ENCODE assay signal across 1 cellular context in the genomic region with DNA sequence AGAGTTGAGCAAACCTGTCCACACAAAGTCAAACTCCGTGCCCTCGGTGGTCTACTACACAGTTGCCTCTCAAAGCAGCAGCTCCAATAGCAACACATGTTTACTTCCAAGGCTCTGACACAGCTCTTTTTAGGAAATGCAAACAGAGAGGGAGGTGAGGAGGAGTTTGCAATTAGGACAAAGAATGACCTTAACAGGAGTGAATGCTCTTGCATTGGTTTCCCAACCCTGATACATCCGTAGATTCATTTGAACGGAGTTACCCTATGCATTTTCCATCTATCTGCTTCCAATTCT.
TF ChIP-seq lines count a peak whose summit lies in the region.

No MANE protein-coding gene starts in this region.

TF ChIP-seq in K562, 482 proteins besides CTCF, POLR2A, EP300 and RAD21 (continued from another document):
- TF ChIP-seq C11orf30 (IDR thresholded peaks at IDR 0.05; ENCODE audit: low read depth) (peak; percentile 77), MAFF (IDR thresholded peaks at IDR 0.05; ENCODE audit: low read length) (peak; percentile 50; the same call in 1 of the 2 replicates), ARID1B (IDR thresholded peaks at IDR 0.05) (0 out of 2 replicates have a peak, but pooled peaks have one; percentile 28), GTF2E2 (tag; IDR thresholded peaks at IDR 0.05) (peak; percentile 69; the same call in 1 of the 2 replicates), NFATC3 (IDR thresholded peaks at IDR 0.05) (no peak), EWSR1 (IDR thresholded peaks at IDR 0.05; ENCODE audit: borderline replicate concordance, low read depth, partially characterized antibody) (no peak), PCBP2 (IDR thresholded peaks at IDR 0.05; ENCODE audit: low read depth, low read length, poor library complexity, severe bottlenecking) (no peak), SAFB2 (IDR thresholded peaks at IDR 0.05; ENCODE audit: borderline replicate concordance, low read depth, low read length, severe bottlenecking) (no peak), JUN (IDR thresholded peaks at IDR 0.05; ENCODE audit: borderline replicate concordance, low read depth, low read length) (no peak), JUN (CRISPR knock-in tag; IDR thresholded peaks at IDR 0.05; ENCODE audit: borderline replicate concordance) (no peak), COPS2 (conservative IDR thresholded peaks at IDR 0.05) (no peak), SIN3A (IDR thresholded peaks at IDR 0.05; ENCODE audit: borderline replicate concordance in 2 of 2, control insufficient read depth in 1 of 2, low read depth in 2 of 2, low read length in 2 of 2) (0 out of 4 replicates have a peak, but pooled peaks of 1 of the 2 experiments have one; percentile 8), TCF7L2 (IDR thresholded peaks at IDR 0.05; ENCODE audit: low read depth, low read length) (no peak), ZNF354B (CRISPR knock-in tag; IDR thresholded peaks at IDR 0.05) (no peak), ERF (CRISPR knock-in tag; IDR thresholded peaks at IDR 0.05) (no peak), RBFOX2 (IDR thresholded peaks at IDR 0.05; ENCODE audit: low read depth, low read length) (no peak), KAT2B (IDR thresholded peaks at IDR 0.05; ENCODE audit: low read depth, low read length) (no peak), TAL1 (IDR thresholded peaks at IDR 0.05) (no peak), NFE2 (IDR thresholded peaks at IDR 0.05; ENCODE audit: low read depth) (peak; percentile 59), SOX6 (IDR thresholded peaks at IDR 0.05) (0 out of 2 replicates have a peak, but pooled peaks have one; percentile 6), SMAD4 (CRISPR knock-in tag; conservative IDR thresholded peaks at IDR 0.05) (no peak), SRF (CRISPR knock-in tag; IDR thresholded peaks at IDR 0.05) (peak in 1 of 2 experiments; percentile 73; a peak in 2 of 4 replicates), SUPT5H (IDR thresholded peaks at IDR 0.05) (0 out of 2 replicates have a peak, but pooled peaks have one; percentile 2), RNF2 (IDR thresholded peaks at IDR 0.05) (no peak), HNRNPLL (IDR thresholded peaks at IDR 0.05; ENCODE audit: low read depth, low read length, poor library complexity, severe bottlenecking) (no peak), KDM1A (IDR thresholded peaks at IDR 0.05) (0 out of 4 replicates have a peak, but pooled peaks of 1 of the 2 experiments have one; percentile 6), DPF2 (IDR thresholded peaks at IDR 0.05) (0 out of 2 replicates have a peak, but pooled peaks have one; percentile 11)
- TF ChIP-seq, protein P1, sequence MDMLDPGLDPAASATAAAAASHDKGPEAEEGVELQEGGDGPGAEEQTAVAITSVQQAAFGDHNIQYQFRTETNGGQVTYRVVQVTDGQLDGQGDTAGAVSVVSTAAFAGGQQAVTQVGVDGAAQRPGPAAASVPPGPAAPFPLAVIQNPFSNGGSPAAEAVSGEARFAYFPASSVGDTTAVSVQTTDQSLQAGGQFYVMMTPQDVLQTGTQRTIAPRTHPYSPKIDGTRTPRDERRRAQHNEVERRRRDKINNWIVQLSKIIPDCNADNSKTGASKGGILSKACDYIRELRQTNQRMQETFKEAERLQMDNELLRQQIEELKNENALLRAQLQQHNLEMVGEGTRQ (CRISPR knock-in tag; IDR thresholded peaks at IDR 0.05), result no peak
- TF ChIP-seq, protein P2, sequence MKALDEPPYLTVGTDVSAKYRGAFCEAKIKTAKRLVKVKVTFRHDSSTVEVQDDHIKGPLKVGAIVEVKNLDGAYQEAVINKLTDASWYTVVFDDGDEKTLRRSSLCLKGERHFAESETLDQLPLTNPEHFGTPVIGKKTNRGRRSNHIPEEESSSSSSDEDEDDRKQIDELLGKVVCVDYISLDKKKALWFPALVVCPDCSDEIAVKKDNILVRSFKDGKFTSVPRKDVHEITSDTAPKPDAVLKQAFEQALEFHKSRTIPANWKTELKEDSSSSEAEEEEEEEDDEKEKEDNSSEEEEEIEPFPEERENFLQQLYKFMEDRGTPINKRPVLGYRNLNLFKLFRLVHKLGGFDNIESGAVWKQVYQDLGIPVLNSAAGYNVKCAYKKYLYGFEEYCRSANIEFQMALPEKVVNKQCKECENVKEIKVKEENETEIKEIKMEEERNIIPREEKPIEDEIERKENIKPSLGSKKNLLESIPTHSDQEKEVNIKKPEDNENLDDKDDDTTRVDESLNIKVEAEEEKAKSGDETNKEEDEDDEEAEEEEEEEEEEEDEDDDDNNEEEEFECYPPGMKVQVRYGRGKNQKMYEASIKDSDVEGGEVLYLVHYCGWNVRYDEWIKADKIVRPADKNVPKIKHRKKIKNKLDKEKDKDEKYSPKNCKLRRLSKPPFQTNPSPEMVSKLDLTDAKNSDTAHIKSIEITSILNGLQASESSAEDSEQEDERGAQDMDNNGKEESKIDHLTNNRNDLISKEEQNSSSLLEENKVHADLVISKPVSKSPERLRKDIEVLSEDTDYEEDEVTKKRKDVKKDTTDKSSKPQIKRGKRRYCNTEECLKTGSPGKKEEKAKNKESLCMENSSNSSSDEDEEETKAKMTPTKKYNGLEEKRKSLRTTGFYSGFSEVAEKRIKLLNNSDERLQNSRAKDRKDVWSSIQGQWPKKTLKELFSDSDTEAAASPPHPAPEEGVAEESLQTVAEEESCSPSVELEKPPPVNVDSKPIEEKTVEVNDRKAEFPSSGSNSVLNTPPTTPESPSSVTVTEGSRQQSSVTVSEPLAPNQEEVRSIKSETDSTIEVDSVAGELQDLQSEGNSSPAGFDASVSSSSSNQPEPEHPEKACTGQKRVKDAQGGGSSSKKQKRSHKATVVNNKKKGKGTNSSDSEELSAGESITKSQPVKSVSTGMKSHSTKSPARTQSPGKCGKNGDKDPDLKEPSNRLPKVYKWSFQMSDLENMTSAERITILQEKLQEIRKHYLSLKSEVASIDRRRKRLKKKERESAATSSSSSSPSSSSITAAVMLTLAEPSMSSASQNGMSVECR (CRISPR knock-in tag; IDR thresholded peaks at IDR 0.05), result no peak
- TF ChIP-seq, protein P3, sequence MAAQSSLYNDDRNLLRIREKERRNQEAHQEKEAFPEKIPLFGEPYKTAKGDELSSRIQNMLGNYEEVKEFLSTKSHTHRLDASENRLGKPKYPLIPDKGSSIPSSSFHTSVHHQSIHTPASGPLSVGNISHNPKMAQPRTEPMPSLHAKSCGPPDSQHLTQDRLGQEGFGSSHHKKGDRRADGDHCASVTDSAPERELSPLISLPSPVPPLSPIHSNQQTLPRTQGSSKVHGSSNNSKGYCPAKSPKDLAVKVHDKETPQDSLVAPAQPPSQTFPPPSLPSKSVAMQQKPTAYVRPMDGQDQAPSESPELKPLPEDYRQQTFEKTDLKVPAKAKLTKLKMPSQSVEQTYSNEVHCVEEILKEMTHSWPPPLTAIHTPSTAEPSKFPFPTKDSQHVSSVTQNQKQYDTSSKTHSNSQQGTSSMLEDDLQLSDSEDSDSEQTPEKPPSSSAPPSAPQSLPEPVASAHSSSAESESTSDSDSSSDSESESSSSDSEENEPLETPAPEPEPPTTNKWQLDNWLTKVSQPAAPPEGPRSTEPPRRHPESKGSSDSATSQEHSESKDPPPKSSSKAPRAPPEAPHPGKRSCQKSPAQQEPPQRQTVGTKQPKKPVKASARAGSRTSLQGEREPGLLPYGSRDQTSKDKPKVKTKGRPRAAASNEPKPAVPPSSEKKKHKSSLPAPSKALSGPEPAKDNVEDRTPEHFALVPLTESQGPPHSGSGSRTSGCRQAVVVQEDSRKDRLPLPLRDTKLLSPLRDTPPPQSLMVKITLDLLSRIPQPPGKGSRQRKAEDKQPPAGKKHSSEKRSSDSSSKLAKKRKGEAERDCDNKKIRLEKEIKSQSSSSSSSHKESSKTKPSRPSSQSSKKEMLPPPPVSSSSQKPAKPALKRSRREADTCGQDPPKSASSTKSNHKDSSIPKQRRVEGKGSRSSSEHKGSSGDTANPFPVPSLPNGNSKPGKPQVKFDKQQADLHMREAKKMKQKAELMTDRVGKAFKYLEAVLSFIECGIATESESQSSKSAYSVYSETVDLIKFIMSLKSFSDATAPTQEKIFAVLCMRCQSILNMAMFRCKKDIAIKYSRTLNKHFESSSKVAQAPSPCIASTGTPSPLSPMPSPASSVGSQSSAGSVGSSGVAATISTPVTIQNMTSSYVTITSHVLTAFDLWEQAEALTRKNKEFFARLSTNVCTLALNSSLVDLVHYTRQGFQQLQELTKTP (IDR thresholded peaks at IDR 0.05; ENCODE audit: low read depth in 1 of 2, partially characterized antibody in 2 of 2), result no peak
- TF ChIP-seq, protein P4, sequence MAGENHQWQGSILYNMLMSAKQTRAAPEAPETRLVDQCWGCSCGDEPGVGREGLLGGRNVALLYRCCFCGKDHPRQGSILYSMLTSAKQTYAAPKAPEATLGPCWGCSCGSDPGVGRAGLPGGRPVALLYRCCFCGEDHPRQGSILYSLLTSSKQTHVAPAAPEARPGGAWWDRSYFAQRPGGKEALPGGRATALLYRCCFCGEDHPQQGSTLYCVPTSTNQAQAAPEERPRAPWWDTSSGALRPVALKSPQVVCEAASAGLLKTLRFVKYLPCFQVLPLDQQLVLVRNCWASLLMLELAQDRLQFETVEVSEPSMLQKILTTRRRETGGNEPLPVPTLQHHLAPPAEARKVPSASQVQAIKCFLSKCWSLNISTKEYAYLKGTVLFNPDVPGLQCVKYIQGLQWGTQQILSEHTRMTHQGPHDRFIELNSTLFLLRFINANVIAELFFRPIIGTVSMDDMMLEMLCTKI (IDR thresholded peaks at IDR 0.05; ENCODE audit: partially characterized antibody), result no peak
- TF ChIP-seq, protein P5, sequence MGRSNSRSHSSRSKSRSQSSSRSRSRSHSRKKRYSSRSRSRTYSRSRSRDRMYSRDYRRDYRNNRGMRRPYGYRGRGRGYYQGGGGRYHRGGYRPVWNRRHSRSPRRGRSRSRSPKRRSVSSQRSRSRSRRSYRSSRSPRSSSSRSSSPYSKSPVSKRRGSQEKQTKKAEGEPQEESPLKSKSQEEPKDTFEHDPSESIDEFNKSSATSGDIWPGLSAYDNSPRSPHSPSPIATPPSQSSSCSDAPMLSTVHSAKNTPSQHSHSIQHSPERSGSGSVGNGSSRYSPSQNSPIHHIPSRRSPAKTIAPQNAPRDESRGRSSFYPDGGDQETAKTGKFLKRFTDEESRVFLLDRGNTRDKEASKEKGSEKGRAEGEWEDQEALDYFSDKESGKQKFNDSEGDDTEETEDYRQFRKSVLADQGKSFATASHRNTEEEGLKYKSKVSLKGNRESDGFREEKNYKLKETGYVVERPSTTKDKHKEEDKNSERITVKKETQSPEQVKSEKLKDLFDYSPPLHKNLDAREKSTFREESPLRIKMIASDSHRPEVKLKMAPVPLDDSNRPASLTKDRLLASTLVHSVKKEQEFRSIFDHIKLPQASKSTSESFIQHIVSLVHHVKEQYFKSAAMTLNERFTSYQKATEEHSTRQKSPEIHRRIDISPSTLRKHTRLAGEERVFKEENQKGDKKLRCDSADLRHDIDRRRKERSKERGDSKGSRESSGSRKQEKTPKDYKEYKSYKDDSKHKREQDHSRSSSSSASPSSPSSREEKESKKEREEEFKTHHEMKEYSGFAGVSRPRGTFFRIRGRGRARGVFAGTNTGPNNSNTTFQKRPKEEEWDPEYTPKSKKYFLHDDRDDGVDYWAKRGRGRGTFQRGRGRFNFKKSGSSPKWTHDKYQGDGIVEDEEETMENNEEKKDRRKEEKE (IDR thresholded peaks at IDR 0.05; ENCODE audit: borderline replicate concordance in 1 of 2, control insufficient read depth in 1 of 2, low read depth in 2 of 2, low read length in 1 of 2), result no peak
- TF ChIP-seq, protein P6, sequence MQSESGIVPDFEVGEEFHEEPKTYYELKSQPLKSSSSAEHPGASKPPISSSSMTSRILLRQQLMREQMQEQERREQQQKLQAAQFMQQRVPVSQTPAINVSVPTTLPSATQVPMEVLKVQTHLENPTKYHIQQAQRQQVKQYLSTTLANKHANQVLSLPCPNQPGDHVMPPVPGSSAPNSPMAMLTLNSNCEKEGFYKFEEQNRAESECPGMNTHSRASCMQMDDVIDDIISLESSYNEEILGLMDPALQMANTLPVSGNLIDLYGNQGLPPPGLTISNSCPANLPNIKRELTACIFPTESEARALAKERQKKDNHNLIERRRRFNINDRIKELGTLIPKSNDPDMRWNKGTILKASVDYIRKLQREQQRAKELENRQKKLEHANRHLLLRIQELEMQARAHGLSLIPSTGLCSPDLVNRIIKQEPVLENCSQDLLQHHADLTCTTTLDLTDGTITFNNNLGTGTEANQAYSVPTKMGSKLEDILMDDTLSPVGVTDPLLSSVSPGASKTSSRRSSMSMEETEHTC (IDR thresholded peaks at IDR 0.05), result no peak
- TF ChIP-seq, protein P7, sequence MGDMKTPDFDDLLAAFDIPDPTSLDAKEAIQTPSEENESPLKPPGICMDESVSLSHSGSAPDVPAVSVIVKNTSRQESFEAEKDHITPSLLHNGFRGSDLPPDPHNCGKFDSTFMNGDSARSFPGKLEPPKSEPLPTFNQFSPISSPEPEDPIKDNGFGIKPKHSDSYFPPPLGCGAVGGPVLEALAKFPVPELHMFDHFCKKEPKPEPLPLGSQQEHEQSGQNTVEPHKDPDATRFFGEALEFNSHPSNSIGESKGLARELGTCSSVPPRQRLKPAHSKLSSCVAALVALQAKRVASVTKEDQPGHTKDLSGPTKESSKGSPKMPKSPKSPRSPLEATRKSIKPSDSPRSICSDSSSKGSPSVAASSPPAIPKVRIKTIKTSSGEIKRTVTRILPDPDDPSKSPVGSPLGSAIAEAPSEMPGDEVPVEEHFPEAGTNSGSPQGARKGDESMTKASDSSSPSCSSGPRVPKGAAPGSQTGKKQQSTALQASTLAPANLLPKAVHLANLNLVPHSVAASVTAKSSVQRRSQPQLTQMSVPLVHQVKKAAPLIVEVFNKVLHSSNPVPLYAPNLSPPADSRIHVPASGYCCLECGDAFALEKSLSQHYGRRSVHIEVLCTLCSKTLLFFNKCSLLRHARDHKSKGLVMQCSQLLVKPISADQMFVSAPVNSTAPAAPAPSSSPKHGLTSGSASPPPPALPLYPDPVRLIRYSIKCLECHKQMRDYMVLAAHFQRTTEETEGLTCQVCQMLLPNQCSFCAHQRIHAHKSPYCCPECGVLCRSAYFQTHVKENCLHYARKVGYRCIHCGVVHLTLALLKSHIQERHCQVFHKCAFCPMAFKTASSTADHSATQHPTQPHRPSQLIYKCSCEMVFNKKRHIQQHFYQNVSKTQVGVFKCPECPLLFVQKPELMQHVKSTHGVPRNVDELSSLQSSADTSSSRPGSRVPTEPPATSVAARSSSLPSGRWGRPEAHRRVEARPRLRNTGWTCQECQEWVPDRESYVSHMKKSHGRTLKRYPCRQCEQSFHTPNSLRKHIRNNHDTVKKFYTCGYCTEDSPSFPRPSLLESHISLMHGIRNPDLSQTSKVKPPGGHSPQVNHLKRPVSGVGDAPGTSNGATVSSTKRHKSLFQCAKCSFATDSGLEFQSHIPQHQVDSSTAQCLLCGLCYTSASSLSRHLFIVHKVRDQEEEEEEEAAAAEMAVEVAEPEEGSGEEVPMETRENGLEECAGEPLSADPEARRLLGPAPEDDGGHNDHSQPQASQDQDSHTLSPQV (IDR thresholded peaks at IDR 0.05), result 0 out of 2 replicates have a peak, but pooled peaks have one; percentile 9
- TF ChIP-seq, protein P8, sequence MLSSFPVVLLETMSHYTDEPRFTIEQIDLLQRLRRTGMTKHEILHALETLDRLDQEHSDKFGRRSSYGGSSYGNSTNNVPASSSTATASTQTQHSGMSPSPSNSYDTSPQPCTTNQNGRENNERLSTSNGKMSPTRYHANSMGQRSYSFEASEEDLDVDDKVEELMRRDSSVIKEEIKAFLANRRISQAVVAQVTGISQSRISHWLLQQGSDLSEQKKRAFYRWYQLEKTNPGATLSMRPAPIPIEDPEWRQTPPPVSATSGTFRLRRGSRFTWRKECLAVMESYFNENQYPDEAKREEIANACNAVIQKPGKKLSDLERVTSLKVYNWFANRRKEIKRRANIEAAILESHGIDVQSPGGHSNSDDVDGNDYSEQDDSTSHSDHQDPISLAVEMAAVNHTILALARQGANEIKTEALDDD (IDR thresholded peaks at IDR 0.05), result peak; percentile 10; the same call in 1 of the 2 replicates
